In the genomic region with DNA sequence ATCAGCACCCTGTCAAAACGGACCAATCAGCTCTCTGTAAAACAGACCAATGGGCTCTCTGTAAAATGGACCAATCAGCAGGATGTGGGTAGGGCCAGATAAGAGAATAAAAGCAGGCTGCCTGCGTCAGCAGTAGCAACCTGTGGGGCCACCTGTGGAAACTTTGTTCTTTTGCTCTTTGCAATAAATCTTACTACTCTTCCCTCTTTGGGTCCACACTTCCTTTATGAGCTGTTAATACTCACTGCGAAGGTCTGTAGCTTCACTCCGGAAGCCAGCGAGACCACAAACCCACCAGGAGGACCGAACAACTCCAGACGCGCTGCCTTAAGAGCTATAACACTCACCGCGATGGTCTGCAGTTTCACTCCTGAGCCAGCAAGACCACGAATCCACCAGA, we compare ENCODE assay signal across 7 cellular contexts. TPM values are rescaled to one million over a fixed set of nuclear protein-coding genes. Genes with fewer than 3 reads are reported as not detected.
DNase-seq lines count a peak whose midpoint lies in the region; ATAC-seq and TF ChIP-seq lines count a peak whose summit lies in the region.
"Not testable (repeated sequence)": the region's sequence is repeated elsewhere in the genome, so short reads cannot be mapped to it uniquely, and the experiment has no call there.

No MANE protein-coding gene starts in this region.

- not testable (repeated sequence) for H3K4me3 ChIP-seq in GM06990 (replicated peaks; ENCODE audit: low read depth, low read length)

- ATAC-seq in activated CD8-positive, alpha-beta T cell treated with anti-CD3 and anti-CD28 coated beads for 36 hours = peak; percentile 89

- POLR2A ChIA-PET in activated CD8-positive, alpha-beta T cell treated with anti-CD3 and anti-CD28 coated beads for 36 hours (lab: Charles Lee) = not testable (repeated sequence)

- peaks cover 24% of the 10 kb centered on the region for H3K4me1 Mint-ChIP-seq in T-helper 1 cell treated with Interleukin-12 subunit alpha and Interleukin-12 subunit beta and Interleukin-4 antibody, amounts not matched to agents 30 μg/mL and 1 μg/mL, for 36 hours (ENCODE audit: low read depth)
- H3K4me1 Mint-ChIP-seq in activated CD8-positive, alpha-beta T cell treated with anti-CD3 and anti-CD28 coated beads for 36 hours (ENCODE audit: low read depth); activated naive CD4-positive, alpha-beta T cell treated with anti-CD3 and anti-CD28 coated beads for 36 hours (ENCODE audit: low read depth): not testable (repeated sequence)
- peaks cover 14 to 18% of the 10 kb centered on the region in 2 donors for H3K4me1 Mint-ChIP-seq in immature natural killer cell

- not testable (repeated sequence) for H3K27me3 ChIP-seq in GM06990 (replicated peaks; ENCODE audit: control insufficient read depth, insufficient read depth, low read length)

- CTCF ChIA-PET in activated CD8-positive, alpha-beta T cell treated with anti-CD3 and anti-CD28 coated beads for 36 hours (lab: Charles Lee) = interaction anchor here (0.9 kb wide), 1 partner anchor 64 kb away, joined by 3 read pairs; no protein-coding TSS in a partner anchor
- CTCF ChIA-PET in activated naive CD4-positive, alpha-beta T cell treated with anti-CD3 and anti-CD28 coated beads for 36 hours (lab: Charles Lee) = interaction anchor here (0.6 kb wide), 1 partner anchor 16 kb away, joined by 6 read pairs; no protein-coding TSS in a partner anchor

- intact Hi-C loops in activated CD8-positive, alpha-beta T cell treated with anti-CD3 and anti-CD28 coated beads for 36 hours (cut with micrococcal nuclease) = not testable (repeated sequence)
- intact Hi-C loops in activated naive CD4-positive, alpha-beta T cell treated with anti-CD3 and anti-CD28 coated beads for 36 hours (cut with micrococcal nuclease) = loop anchor here (10.0 kb wide), 1 partner anchor 316 kb away; the partner anchor contains the start of gene MNS1

- peak overlapping the region; percentile 4 for H3K4me3 Mint-ChIP-seq in T-helper 1 cell treated with Interleukin-12 subunit alpha and Interleukin-12 subunit beta and Interleukin-4 antibody, amounts not matched to agents 30 μg/mL and 1 μg/mL, for 36 hours
- H3K4me3 Mint-ChIP-seq in activated CD8-positive, alpha-beta T cell treated with anti-CD3 and anti-CD28 coated beads for 36 hours; activated naive CD4-positive, alpha-beta T cell treated with anti-CD3 and anti-CD28 coated beads for 36 hours: not testable (repeated sequence)
- peak overlapping the region; percentile 52 to 83 (median 62) for H3K4me3 Mint-ChIP-seq in immature natural killer cell

- not testable (repeated sequence) for TF ChIP-seq CTCF in GM06990 (IDR thresholded peaks at IDR 0.05; ENCODE audit: insufficient read depth, low read length, poor library complexity, severe bottlenecking); activated CD8-positive, alpha-beta T cell treated with anti-CD3 and anti-CD28 coated beads for 36 hours (IDR thresholded peaks at IDR 0.05)

- H3K36me3 ChIP-seq in GM06990 (ENCODE audit: control insufficient read depth, insufficient read depth, low read length) = not testable (repeated sequence)

- peaks cover 38% of the 10 kb centered on the region for H3K9me3 Mint-ChIP-seq in T-helper 1 cell treated with Interleukin-12 subunit alpha and Interleukin-12 subunit beta and Interleukin-4 antibody, amounts not matched to agents 30 μg/mL and 1 μg/mL, for 36 hours
- H3K9me3 Mint-ChIP-seq in activated CD8-positive, alpha-beta T cell treated with anti-CD3 and anti-CD28 coated beads for 36 hours; activated naive CD4-positive, alpha-beta T cell treated with anti-CD3 and anti-CD28 coated beads for 36 hours; immature natural killer cell: not testable (repeated sequence)

- H3K27me3 Mint-ChIP-seq in T-helper 1 cell treated with Interleukin-12 subunit alpha and Interleukin-12 subunit beta and Interleukin-4 antibody, amounts not matched to agents 30 μg/mL and 1 μg/mL, for 36 hours (ENCODE audit: low read depth); activated CD8-positive, alpha-beta T cell treated with anti-CD3 and anti-CD28 coated beads for 36 hours: not testable (repeated sequence)
- peaks cover 17% of the 10 kb centered on the region for H3K27me3 Mint-ChIP-seq in activated naive CD4-positive, alpha-beta T cell treated with anti-CD3 and anti-CD28 coated beads for 36 hours (ENCODE audit: low read depth)
- H3K27me3 Mint-ChIP-seq in immature natural killer cell (ENCODE audit: low read depth in 3 of 3) = peaks cover 0 to 10% (median 2%) of the 10 kb centered on the region in 3 donors

- peaks cover 12% of the 10 kb centered on the region for H3K36me3 Mint-ChIP-seq in T-helper 1 cell treated with Interleukin-12 subunit alpha and Interleukin-12 subunit beta and Interleukin-4 antibody, amounts not matched to agents 30 μg/mL and 1 μg/mL, for 36 hours (ENCODE audit: low read depth)
- H3K36me3 Mint-ChIP-seq in activated CD8-positive, alpha-beta T cell treated with anti-CD3 and anti-CD28 coated beads for 36 hours (ENCODE audit: low read depth); activated naive CD4-positive, alpha-beta T cell treated with anti-CD3 and anti-CD28 coated beads for 36 hours (ENCODE audit: low read depth); immature natural killer cell: not testable (repeated sequence)

- peak overlapping the region; percentile 34 for H3K27ac Mint-ChIP-seq in T-helper 1 cell treated with Interleukin-12 subunit alpha and Interleukin-12 subunit beta and Interleukin-4 antibody, amounts not matched to agents 30 μg/mL and 1 μg/mL, for 36 hours
- peak overlapping the region; percentile 30 for H3K27ac Mint-ChIP-seq in activated CD8-positive, alpha-beta T cell treated with anti-CD3 and anti-CD28 coated beads for 36 hours
- not testable (repeated sequence) for H3K27ac Mint-ChIP-seq in activated naive CD4-positive, alpha-beta T cell treated with anti-CD3 and anti-CD28 coated beads for 36 hours
- peak overlapping the region in 5 of 6 donors; percentile 2 to 81 (median 61) for H3K27ac Mint-ChIP-seq in immature natural killer cell

- DNase-seq in GM06990 (ENCODE audit: extremely low read depth, insufficient read length) = peak; percentile 14
- peak; percentile 91 to 93 for DNase-seq in Kasumi-1 (lab: John Stamatoyannopoulos, UW)
- DNase-seq in activated CD8-positive, alpha-beta T cell treated with anti-CD3 and anti-CD28 coated beads for 36 hours = peak; percentile 75
- DNase-seq in activated naive CD4-positive, alpha-beta T cell treated with anti-CD3 and anti-CD28 coated beads for 36 hours = peak; percentile 24
- DNase-seq in immature natural killer cell = peak; percentile 28 to 44 (median 30)
- DNase-seq in stimulated activated CD8-positive, alpha-beta memory T cell treated with anti-CD3 and anti-CD28 coated beads, Interleukin-4, amount 100 ng/mL, for 48 hours = peak; percentile 35

RNA-seq across cellular contexts. Expression of gene ZNF280D, which starts 47.0 kb away (rescaled TPM):
- 10 to 100 TPM; 16.2 to 17.0 TPM for total RNA-seq in activated CD8-positive, alpha-beta T cell treated with anti-CD3 and anti-CD28 coated beads for 36 hours
- total RNA-seq in activated naive CD4-positive, alpha-beta T cell treated with anti-CD3 and anti-CD28 coated beads for 36 hours = 10 to 100 TPM; 13.7 to 16.8 TPM
- polyA plus RNA-seq in immature natural killer cell = 10 to 100 TPM in 1 of 3 donors, 1 to 10 TPM in 2; 7.9 to 10.6 (median 8.1) TPM

Comparison
In these comparisons a context has a peak if more than half of its experiments do, and no peak if none do; other contexts are left out.
1. DNase-seq: peak in every context shown above with its lines; median percentile 92 in Kasumi-1; 75 in activated CD8-positive, alpha-beta T cell treated with anti-CD3 and anti-CD28 coated beads for 36 hours; 35 in stimulated activated CD8-positive, alpha-beta memory T cell treated with anti-CD3 and anti-CD28 coated beads, Interleukin-4, amount 100 ng/mL, for 48 hours; 30 in immature natural killer cell; 24 in activated naive CD4-positive, alpha-beta T cell treated with anti-CD3 and anti-CD28 coated beads for 36 hours; 14 in GM06990.